In genomic region chr14:94292872-94293577, GRCh38 we compare ENCODE assay signal across 21 cellular contexts. TPM values are rescaled to one million over a fixed set of nuclear protein-coding genes. Genes with fewer than 3 reads are reported as not detected.
DNase-seq lines count a peak whose midpoint lies in the region; ATAC-seq, FAIRE-seq and TF ChIP-seq lines count a peak whose summit lies in the region.
"Had no signal": no experiment of that assay in that cellular context is flagged by ENCODE, and none has a peak within 500 bp of the region (broad histone marks: within the 10 kb centered on the region; RNA-seq: fewer than 3 reads in every experiment).

Gene SERPINA10 (minus strand): TSS chr14:94293268. CDS start chr14:94290593, 2,675 bp downstream.

- no peak for TF ChIP-seq POLR2A in erythroblast (IDR thresholded peaks at IDR 0.05; ENCODE audit: low read length)

- intact Hi-C loops in pancreas (cut with DNase I): no loop called here

- no peaks in the 10 kb centered on the region for H3K36me3 ChIP-seq in pancreas

- H3K9me3 ChIP-seq in pancreas: no peaks in the 10 kb centered on the region

- peak; percentile 24 for DNase-seq in DMS53 treated with DMSO at 0.1 percent for 48 hours (lab: John Stamatoyannopoulos, UW; ENCODE audit: unreplicated experiment)
- DNase-seq in HuH-7.5 (ENCODE audit: low spot score): peak; percentile 58
- peak; percentile 52 for DNase-seq in iPS-NIHi11 (ENCODE audit: low spot score)
- DNase-seq in pancreas: no peak
- DNase-seq in erythroblast (lab: John Stamatoyannopoulos, UW): no peak
- no peak for DNase-seq in GM13977 (ENCODE audit: low spot score)
- DNase-seq: ACHN; C1 segment of cervical spinal cord; CD8-positive, alpha-beta memory T cell; DMS79 treated with DMSO at 0.1 percent for 48 hours; H9; MV-4-11; NCI-H1436; NCI-H1930; NCI-H345; PC-3 had no signal

- 38 to 40% methylated on average over 10 of the region's 10 CpGs for WGBS in pancreas, 2 donors

- peaks cover 0 to 4% (median 4%) of the 10 kb centered on the region in 3 donors for H3K4me1 ChIP-seq in pancreas

- TF ChIP-seq CTCF in pancreas (IDR thresholded peaks at IDR 0.05): no peak
- TF ChIP-seq CTCF in GM13977 (IDR thresholded peaks at IDR 0.05; ENCODE audit: extremely low read depth, insufficient read depth, missing control alignments): no peak

- in situ Hi-C loops in GM13977 (cut with MboI; ENCODE audit: low pct_unique_long_range_greater_than_20kb, low sequenced_read_pairs, unreplicated experiment): no loop called here

- H3K4me3 ChIP-seq in pancreas: no peak within 1 kb of the TSS

- FAIRE-seq in pancreas (lab: Jason Lieb, UNC): no peak
- FAIRE-seq: D721Med had no signal

- ATAC-seq in pancreas (peak in 3 of 4 donors; percentile 66 to 79 (median 68)), GM21825 (IDR thresholded peaks at IDR 0.05; ENCODE audit: unreplicated experiment) (no peak), HG02763 (IDR thresholded peaks at IDR 0.05; ENCODE audit: unreplicated experiment) (no peak)
- ATAC-seq: PC-3 had no signal

- H3K27ac ChIP-seq in pancreas: no peak within 1 kb of the TSS
- H3K27ac ChIP-seq: KMS-11, RWPE1 had no signal

- no peaks in the 10 kb centered on the region for H3K27me3 ChIP-seq in pancreas

RNA-seq across cellular contexts. Expression of gene SERPINA10, which starts in this region (rescaled TPM):
- under 1 TPM; 0.19 to 0.70 (median 0.34) TPM for total RNA-seq in pancreas
- polyA plus RNA-seq in pancreas: 1 to 10 TPM; 1.1 to 4.3 TPM
- total RNA-seq: CD8-positive, alpha-beta memory T cell; H9; PC-3 had no signal
- polyA plus RNA-seq: CD8-positive, alpha-beta memory T cell had no signal

Comparison
In these comparisons a context has a peak if more than half of its experiments do, and no peak if none do; other contexts are left out.
1. DNase-seq: peak in DMS53 treated with DMSO at 0.1 percent for 48 hours (single experiment), HuH-7.5 (single experiment) and iPS-NIHi11 (single experiment); none in pancreas (0 of 6), erythroblast (0 of 2) and GM13977 (single experiment).
2. ATAC-seq: peak in pancreas (3 of 4); none in GM21825 (single experiment) and HG02763 (single experiment).